ENCODE assay signal across 8 cellular contexts in genomic region chr2:84970266-84970955, GRCh38. TPM values are rescaled to one million over a fixed set of nuclear protein-coding genes. Genes with fewer than 3 reads are reported as not detected.
DNase-seq lines count a peak whose midpoint lies in the region; ATAC-seq, FAIRE-seq and TF ChIP-seq lines count a peak whose summit lies in the region.

No MANE protein-coding gene starts in this region.

- DNase-seq in CD4-positive, alpha-beta memory T cell: peak in 3 of 5 donors; percentile 43 to 70 (median 68)
- DNase-seq in SK-N-DZ (ENCODE audit: low spot score): peak; percentile 49
- DNase-seq in activated naive CD8-positive, alpha-beta T cell treated with anti-CD3 and anti-CD28 coated beads, Interleukin-2, amount 10 ng/mL, durations not matched to agents 7 days and 5 days: peak; percentile 81
- peak; percentile 64 for DNase-seq in left ventricle myocardium inferior
- peak; percentile 55 for DNase-seq in progenitor cell of endocrine pancreas (ENCODE audit: low spot score, unreplicated experiment)
- peak; percentile 75 for DNase-seq in urothelium cell line (ENCODE audit: low spot score)

- peak overlapping the region; percentile 63 to 90 for H3K4me3 ChIP-seq in CD4-positive, alpha-beta memory T cell (ENCODE audit: low read length in 2 of 2)
- peak overlapping the region; percentile 75 for H3K4me3 ChIP-seq in left ventricle myocardium inferior

- intact Hi-C loops in CD4-positive, alpha-beta memory T cell (cut with micrococcal nuclease): loop anchor here (2.0 kb wide), 2 partner anchors 64 to 188 kb away; no protein-coding TSS in a partner anchor
- intact Hi-C loops in left ventricle myocardium inferior (cut with micrococcal nuclease): no loop called here

- H3K9me3 ChIP-seq in CD4-positive, alpha-beta memory T cell (ENCODE audit: control insufficient read depth in 1 of 2, low read length in 2 of 2): no peaks in the 10 kb centered on the region
- no peaks in the 10 kb centered on the region for H3K9me3 ChIP-seq in left ventricle myocardium inferior (replicated peaks)

- peak overlapping the region; percentile 97 to 100 (median 99) for H3K27ac Mint-ChIP-seq in CD4-positive, alpha-beta memory T cell
- H3K27ac Mint-ChIP-seq in activated naive CD8-positive, alpha-beta T cell treated with anti-CD3 and anti-CD28 coated beads, Interleukin-2, amount 10 ng/mL, durations not matched to agents 7 days and 5 days: peak overlapping the region; percentile 100
- H3K27ac Mint-ChIP-seq in progenitor cell of endocrine pancreas: peak overlapping the region; percentile 98

- H3K4me3 Mint-ChIP-seq in CD4-positive, alpha-beta memory T cell: peak overlapping the region; percentile 93 to 100 (median 99)
- peak overlapping the region; percentile 99 for H3K4me3 Mint-ChIP-seq in activated naive CD8-positive, alpha-beta T cell treated with anti-CD3 and anti-CD28 coated beads, Interleukin-2, amount 10 ng/mL, durations not matched to agents 7 days and 5 days
- peak overlapping the region; percentile 94 for H3K4me3 Mint-ChIP-seq in progenitor cell of endocrine pancreas (ENCODE audit: low read depth)

- peaks cover 0 to 2% of the 10 kb centered on the region in 2 donors for H3K27me3 Mint-ChIP-seq in CD4-positive, alpha-beta memory T cell
- H3K27me3 Mint-ChIP-seq in activated naive CD8-positive, alpha-beta T cell treated with anti-CD3 and anti-CD28 coated beads, Interleukin-2, amount 10 ng/mL, durations not matched to agents 7 days and 5 days: no peaks in the 10 kb centered on the region
- H3K27me3 Mint-ChIP-seq in progenitor cell of endocrine pancreas: no peaks in the 10 kb centered on the region

- peaks cover 53% of the 10 kb centered on the region for H3K4me1 ChIP-seq in CD4-positive, alpha-beta memory T cell (ENCODE audit: insufficient read depth, low read length)
- H3K4me1 ChIP-seq in left ventricle myocardium inferior: peaks cover 60% of the 10 kb centered on the region

- no peaks in the 10 kb centered on the region for H3K27me3 ChIP-seq in CD4-positive, alpha-beta memory T cell (ENCODE audit: insufficient read depth, low read length)
- H3K27me3 ChIP-seq in left ventricle myocardium inferior (ENCODE audit: low read depth): no peaks in the 10 kb centered on the region

- CTCF ChIA-PET in CD4-positive, alpha-beta memory T cell (lab: Charles Lee; ENCODE audit: partially characterized antibody): interaction anchor here (1.2 to 3.7 kb wide), 4 partner anchors 24 to 45 kb away, joined by 4 to 25 read pairs (median 13); no protein-coding TSS in a partner anchor

- H3K27ac ChIP-seq in CD4-positive, alpha-beta memory T cell (ENCODE audit: low read depth, low read length): peak overlapping the region; percentile 93
- peak overlapping the region; percentile 99 for H3K27ac ChIP-seq in left ventricle myocardium inferior (replicated peaks)

- no peaks in the 10 kb centered on the region for H3K36me3 ChIP-seq in CD4-positive, alpha-beta memory T cell (ENCODE audit: insufficient read depth, low read length)
- H3K36me3 ChIP-seq in left ventricle myocardium inferior: peaks cover 15% of the 10 kb centered on the region

- no peak for TF ChIP-seq CTCF in left ventricle myocardium inferior (IDR thresholded peaks at IDR 0.05; ENCODE audit: borderline replicate concordance)
- no peak for TF ChIP-seq CTCF in progenitor cell of endocrine pancreas (IDR thresholded peaks at IDR 0.05; ENCODE audit: unreplicated experiment)

- FAIRE-seq in urothelium cell line (lab: Jason Lieb, UNC): no peak

- H3K9me3 Mint-ChIP-seq in CD4-positive, alpha-beta memory T cell: peaks cover 0 to 4% (median 0%) of the 10 kb centered on the region in 8 donors
- no peaks in the 10 kb centered on the region for H3K9me3 Mint-ChIP-seq in activated naive CD8-positive, alpha-beta T cell treated with anti-CD3 and anti-CD28 coated beads, Interleukin-2, amount 10 ng/mL, durations not matched to agents 7 days and 5 days
- H3K9me3 Mint-ChIP-seq in progenitor cell of endocrine pancreas (ENCODE audit: low read depth): no peaks in the 10 kb centered on the region

- ATAC-seq in GM19351 (IDR thresholded peaks at IDR 0.05; ENCODE audit: unreplicated experiment): peak; percentile 42
- ATAC-seq in HG03460 (IDR thresholded peaks at IDR 0.05; ENCODE audit: unreplicated experiment): peak; percentile 32
- peak; percentile 52 for ATAC-seq in activated naive CD8-positive, alpha-beta T cell treated with anti-CD3 and anti-CD28 coated beads, Interleukin-2, amount 10 ng/mL, durations not matched to agents 7 days and 5 days (ENCODE audit: low read depth)

- POLR2A ChIA-PET in CD4-positive, alpha-beta memory T cell (lab: Charles Lee; ENCODE audit: partially characterized antibody): interaction anchor here (0.8 to 6.3 kb wide), 18 partner anchors 9 to 188 kb away, joined by 3 to 195 read pairs (median 6); partner anchors contain the start of genes TMSB10 and TRABD2A
- POLR2A ChIA-PET in activated naive CD8-positive, alpha-beta T cell treated with anti-CD3 and anti-CD28 coated beads, Interleukin-2, amount 10 ng/mL, durations not matched to agents 7 days and 5 days (lab: Charles Lee): interaction anchor here (0.6 to 7.2 kb wide), 13 partner anchors 10 to 357 kb away, joined by 3 to 94 read pairs (median 12); partner anchors contain the start of genes TGOLN2 and TMSB10

- H3K36me3 Mint-ChIP-seq in CD4-positive, alpha-beta memory T cell: peaks cover 8 to 24% of the 10 kb centered on the region in 2 donors
- peaks cover 27% of the 10 kb centered on the region for H3K36me3 Mint-ChIP-seq in activated naive CD8-positive, alpha-beta T cell treated with anti-CD3 and anti-CD28 coated beads, Interleukin-2, amount 10 ng/mL, durations not matched to agents 7 days and 5 days
- peaks cover 4% of the 10 kb centered on the region for H3K36me3 Mint-ChIP-seq in progenitor cell of endocrine pancreas (ENCODE audit: insufficient read depth)

- H3K4me1 Mint-ChIP-seq in CD4-positive, alpha-beta memory T cell: peaks cover 38 to 68% (median 51%) of the 10 kb centered on the region in 4 donors
- peaks cover 32% of the 10 kb centered on the region for H3K4me1 Mint-ChIP-seq in activated naive CD8-positive, alpha-beta T cell treated with anti-CD3 and anti-CD28 coated beads, Interleukin-2, amount 10 ng/mL, durations not matched to agents 7 days and 5 days
- peaks cover 31% of the 10 kb centered on the region for H3K4me1 Mint-ChIP-seq in progenitor cell of endocrine pancreas (ENCODE audit: low read depth)

RNA-seq across cellular contexts. Expression of gene KCMF1, which starts 0.6 kb away (rescaled TPM):
- total RNA-seq in CD4-positive, alpha-beta memory T cell: 10 to 100 TPM; 59.8 to 62.7 TPM
- polyA plus RNA-seq in CD4-positive, alpha-beta memory T cell: 10 to 100 TPM; 25.8 to 34.6 TPM
- 17.1 and 32.1 TPM in 2 replicates for polyA plus RNA-seq in SK-N-DZ (2014; cell fraction: cytosol; rRNA removed)
- polyA plus RNA-seq in SK-N-DZ (2014; cell fraction: nucleus; rRNA removed): 26.3 and 28.1 TPM in 2 replicates
- 10 to 100 TPM; 79.3 to 81.0 TPM for total RNA-seq in activated naive CD8-positive, alpha-beta T cell treated with anti-CD3 and anti-CD28 coated beads, Interleukin-2, amount 10 ng/mL, durations not matched to agents 7 days and 5 days
- total RNA-seq in left ventricle myocardium inferior (90.2 TPM), progenitor cell of endocrine pancreas (61.3 and 62.1 TPM in 2 replicates)

Comparison
In these comparisons a context has a peak if more than half of its experiments do, and no peak if none do; other contexts are left out.
1. Peak in every context shown above with its lines: DNase-seq, ATAC-seq, H3K4me3 ChIP-seq and H3K27ac ChIP-seq.